Comparison of ENCODE assay signal across 14 cellular contexts in genomic region chr11:115052601-115053000, GRCh38.
DNase-seq lines count a peak whose midpoint lies in the region; ATAC-seq and TF ChIP-seq lines count a peak whose summit lies in the region.
"Had no signal": no experiment of that assay in that cellular context is flagged by ENCODE, and none has a peak within 500 bp of the region (broad histone marks: within the 10 kb centered on the region; RNA-seq: fewer than 3 reads in every experiment).

No MANE protein-coding gene starts in this region.

- no peak overlapping the region for H4K12ac ChIP-seq in trophoblast cell (ENCODE audit: low read depth, low read length)

- H3K27ac ChIP-seq in right atrium auricular region (no peak overlapping the region), WERI-Rb-1 (no peak overlapping the region), trophoblast cell (ENCODE audit: low read depth, low read length) (no peak overlapping the region)
- H3K27ac ChIP-seq: GM23248 had no signal

- no peak overlapping the region for H4K8ac ChIP-seq in trophoblast cell (ENCODE audit: low read depth, low read length)

- no peaks in the 10 kb centered on the region for H3K36me3 ChIP-seq in right atrium auricular region
- no peaks in the 10 kb centered on the region for H3K36me3 ChIP-seq in WERI-Rb-1
- H3K36me3 ChIP-seq in trophoblast cell (ENCODE audit: control insufficient read depth in 1 of 2, insufficient read depth in 2 of 2, low read length in 2 of 2): no peaks in the 10 kb centered on the region

- intact Hi-C loops in Right ventricle myocardium superior (cut with DNase I): no loop called here

- ATAC-seq in Right ventricle myocardium superior (ENCODE audit: poor library complexity) (no peak), GM18858 (IDR thresholded peaks at IDR 0.05; ENCODE audit: unreplicated experiment) (no peak), HG02973 (IDR thresholded peaks at IDR 0.05; ENCODE audit: unreplicated experiment) (no peak)
- ATAC-seq: HCT116 had no signal

- H2BK120ac ChIP-seq in trophoblast cell (ENCODE audit: insufficient read depth, low read length, poor library complexity): no peak overlapping the region

- no peak overlapping the region for H3K18ac ChIP-seq in trophoblast cell (ENCODE audit: low read length)

- TF ChIP-seq CTCF in right atrium auricular region (IDR thresholded peaks at IDR 0.05) (no peak), WERI-Rb-1 (IDR thresholded peaks at IDR 0.05; ENCODE audit: low read depth, low read length) (no peak)

- H3K4me1 ChIP-seq in right atrium auricular region: no peaks in the 10 kb centered on the region
- H3K4me1 ChIP-seq in trophoblast cell (ENCODE audit: control insufficient read depth in 1 of 2, insufficient read depth in 2 of 2, low read length in 2 of 2): no peaks in the 10 kb centered on the region

- no peak overlapping the region for H4K91ac ChIP-seq in trophoblast cell (ENCODE audit: low read depth, low read length)

- H3K9me3 ChIP-seq in right atrium auricular region (peaks cover 0 to 9% of the 10 kb centered on the region in 2 donors), WERI-Rb-1 (ENCODE audit: severe bottlenecking) (peaks cover 8% of the 10 kb centered on the region), trophoblast cell (ENCODE audit: insufficient read depth, low read depth, low read length) (peaks cover 4% of the 10 kb centered on the region)

- no peaks in the 10 kb centered on the region for H3K79me1 ChIP-seq in trophoblast cell (ENCODE audit: low read length)

- H3K9ac ChIP-seq in trophoblast cell (ENCODE audit: low read length): no peak overlapping the region
- H3K9ac ChIP-seq: GM23248 had no signal

- no peak overlapping the region for H2AK5ac ChIP-seq in trophoblast cell (ENCODE audit: low read length)

- H3K27me3 ChIP-seq in right atrium auricular region (no peaks in the 10 kb centered on the region), WERI-Rb-1 (ENCODE audit: insufficient read depth, low read depth, severe bottlenecking) (no peaks in the 10 kb centered on the region), trophoblast cell (ENCODE audit: insufficient read depth, low read length) (no peaks in the 10 kb centered on the region)

- H3K79me2 ChIP-seq in trophoblast cell (ENCODE audit: control insufficient read depth, insufficient read depth, low read length, poor library complexity): no peaks in the 10 kb centered on the region

- no peak overlapping the region for H3K4me2 ChIP-seq in trophoblast cell (ENCODE audit: low read length)

- no CpG with 5 or more reads among the region's 9 CpGs for WGBS in trophoblast cell (ENCODE audit: extremely low coverage, insufficient coverage, insufficient read length)

- H2BK12ac ChIP-seq in trophoblast cell (ENCODE audit: low read length): no peak overlapping the region

- no peak overlapping the region for H2BK5ac ChIP-seq in trophoblast cell (ENCODE audit: low read depth, low read length, poor library complexity)

- no peak overlapping the region for H2AFZ ChIP-seq in trophoblast cell (ENCODE audit: insufficient read depth, low read length, poor library complexity)
- H2AFZ ChIP-seq: GM23248 had no signal

- H3K23ac ChIP-seq in trophoblast cell (ENCODE audit: low read length): no peak overlapping the region

- H3K4ac ChIP-seq in trophoblast cell (ENCODE audit: low read depth, low read length): no peak overlapping the region

- H3K4me3 ChIP-seq in right atrium auricular region (no peak overlapping the region), WERI-Rb-1 (ENCODE audit: low read depth, low read length) (no peak overlapping the region), trophoblast cell (ENCODE audit: low read depth, low read length) (no peak overlapping the region)
- H3K4me3 ChIP-seq: GM23248 had no signal

- no peak overlapping the region for H3K14ac ChIP-seq in trophoblast cell (ENCODE audit: low read length)

- DNase-seq in right atrium auricular region (ENCODE audit: low spot score) (peak; percentile 38), Right ventricle myocardium superior (no peak), WERI-Rb-1 (peak; percentile 68), trophoblast cell (peak; percentile 79 to 85)
- DNase-seq: Calu3; CD4-positive, alpha-beta memory T cell; COR-L47; DMS53; DND-41; GM23248; H9 had no signal
